Comparison of ENCODE assay signal across 14 cellular contexts in the genomic region with DNA sequence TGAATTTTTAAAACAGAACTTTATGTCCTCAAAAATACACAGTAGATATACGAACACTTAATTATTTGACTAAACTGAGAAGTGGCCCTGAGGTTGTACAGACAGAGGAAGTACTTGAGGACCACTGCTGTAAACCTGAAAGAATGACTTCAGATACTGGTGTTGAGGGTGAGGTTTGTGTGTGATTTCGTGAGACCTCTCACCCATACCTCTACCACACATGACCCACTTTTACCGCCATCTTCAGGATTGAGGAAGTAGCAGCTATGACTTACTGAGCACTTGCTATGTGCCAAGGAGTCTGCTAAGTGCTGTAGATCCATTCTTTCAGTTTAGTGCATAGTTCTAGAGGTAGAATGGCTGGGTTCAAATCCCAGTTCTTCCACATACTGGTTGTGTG. TPM values are rescaled to one million over a fixed set of nuclear protein-coding genes. Genes with fewer than 3 reads are reported as not detected.
DNase-seq lines count a peak whose midpoint lies in the region; ATAC-seq and TF ChIP-seq lines count a peak whose summit lies in the region.
"Had no signal": no experiment of that assay in that cellular context is flagged by ENCODE, and none has a peak within 500 bp of the region (broad histone marks: within the 10 kb centered on the region; RNA-seq: fewer than 3 reads in every experiment).

No MANE protein-coding gene starts in this region.

- H3K27me3 ChIP-seq in PC-3 (ENCODE audit: low read length) (0 out of 2 replicates have a peak, but pooled peaks cover 3% of the 10 kb centered on the region), MM.1S (replicated peaks; ENCODE audit: insufficient read depth, low read length) (no peaks in the 10 kb centered on the region)

- ATAC-seq in GM18505 (IDR thresholded peaks at IDR 0.05; ENCODE audit: unreplicated experiment) = peak; percentile 68
- peak; percentile 56 for ATAC-seq in GM21360 (IDR thresholded peaks at IDR 0.05; ENCODE audit: unreplicated experiment)
- ATAC-seq in HG03342 (IDR thresholded peaks at IDR 0.05; ENCODE audit: unreplicated experiment) = peak; percentile 54
- ATAC-seq in PC-3 = no peak
- no peak for ATAC-seq in HG02588 (IDR thresholded peaks at IDR 0.05; ENCODE audit: unreplicated experiment)
- no peak for ATAC-seq in mucosa of descending colon
- ATAC-seq: activated CD4-positive, CD25-positive, alpha-beta regulatory T cell treated with anti-CD3 and anti-CD28 coated beads, Interleukin-2, amount 50 U/mL, for 24 hours had no signal

- no peaks in the 10 kb centered on the region for H3K4me1 ChIP-seq in PC-3 (ENCODE audit: insufficient read depth, low read length)
- H3K4me1 ChIP-seq in MM.1S (ENCODE audit: low read length) = no peaks in the 10 kb centered on the region
- no peaks in the 10 kb centered on the region for H3K4me1 ChIP-seq in mucosa of descending colon (ENCODE audit: low read depth)

- H3K4me3 ChIP-seq in PC-3 (ENCODE audit: low read length) (no peak overlapping the region), MM.1S (ENCODE audit: low read length) (no peak overlapping the region), mucosa of descending colon (no peak overlapping the region)

- 0 out of 2 replicates have a peak, but pooled peaks have one; percentile 15 for TF ChIP-seq CTCF in PC-3 (conservative IDR thresholded peaks at IDR 0.05; ENCODE audit: low read depth, low read length)
- TF ChIP-seq CTCF in MM.1S (IDR thresholded peaks at IDR 0.05; ENCODE audit: low read length) = no peak
- TF ChIP-seq CTCF in mucosa of descending colon (IDR thresholded peaks at IDR 0.05) = no peak

- H3K27ac ChIP-seq in PC-3 (ENCODE audit: low read length) (no peak overlapping the region), MM.1S (ENCODE audit: low read length) (no peak overlapping the region)

- H3K9ac ChIP-seq in PC-3 (ENCODE audit: low read length) (no peak overlapping the region), MM.1S (ENCODE audit: low read length) (no peak overlapping the region)

- no TSS peak for BruUV-seq in PC-3 (replicated peaks; lab: Mats Ljungman, UMichigan)

- intact Hi-C loops in PC-3 (cut with micrococcal nuclease) (no loop called here), mucosa of descending colon (cut with DNase I, micrococcal nuclease) (no loop called here)

- CTCF ChIA-PET in PC-3 (lab: Charles Lee) = no interaction called here

- H3K36me3 ChIP-seq in PC-3 (ENCODE audit: low read depth, low read length) = no peaks in the 10 kb centered on the region
- H3K36me3 ChIP-seq in MM.1S (replicated peaks; ENCODE audit: insufficient read depth, low read length) = no peaks in the 10 kb centered on the region
- H3K36me3 ChIP-seq in mucosa of descending colon (ENCODE audit: low read depth) = no peaks in the 10 kb centered on the region

- H4K20me1 ChIP-seq in PC-3 (ENCODE audit: low read length) (no peaks in the 10 kb centered on the region), MM.1S (ENCODE audit: insufficient read depth, low read length) (no peaks in the 10 kb centered on the region)

- H3F3A ChIP-seq in PC-3 (ENCODE audit: low read length, unreplicated experiment) (no peaks in the 10 kb centered on the region), MM.1S (ENCODE audit: insufficient read depth, low read length) (no peaks in the 10 kb centered on the region)

- POLR2A ChIA-PET in PC-3 (lab: Charles Lee; ENCODE audit: unreplicated experiment) = no interaction called here

- H3K9me3 ChIP-seq in PC-3 (ENCODE audit: low read length) = no peaks in the 10 kb centered on the region
- no peaks in the 10 kb centered on the region for H3K9me3 ChIP-seq in MM.1S (replicated peaks; ENCODE audit: insufficient read depth, low read length)
- no peaks in the 10 kb centered on the region for H3K9me3 ChIP-seq in mucosa of descending colon

- H3K79me2 ChIP-seq in PC-3 (ENCODE audit: low read length) = no peaks in the 10 kb centered on the region
- H3K79me2 ChIP-seq in MM.1S (ENCODE audit: low read length) = no peaks in the 10 kb centered on the region

- H3K9me2 ChIP-seq in PC-3 (replicated peaks; ENCODE audit: low read length) (no peaks in the 10 kb centered on the region), MM.1S (replicated peaks; ENCODE audit: insufficient read depth, low read length) (no peaks in the 10 kb centered on the region)

- H3K4me2 ChIP-seq in PC-3 (ENCODE audit: low read length) = no peak overlapping the region
- H3K4me2 ChIP-seq in MM.1S (ENCODE audit: low read depth, low read length) = no peak overlapping the region

- no peak for TF ChIP-seq POLR2A in GM18505 (IDR thresholded peaks at IDR 0.05; ENCODE audit: borderline replicate concordance, extremely low read depth, insufficient read depth, insufficient read length)

- DNase-seq in PC-3 (no peak), MM.1S (no peak), mucosa of descending colon (no peak)
- no peak for DNase-seq in activated CD4-positive, alpha-beta T cell treated with anti-CD3 and anti-CD28 coated beads, Interleukin-2, amount 50 U/mL, for 48 hours
- DNase-seq: activated T-cell treated with anti-CD3 and anti-CD28 coated beads, Interleukin-2, amount 50 U/mL, for 48 hours; EL; foreskin melanocyte; NCI-H146; NCI-H748 treated with DMSO at 0.1 percent for 48 hours had no signal

- H2AFZ ChIP-seq in PC-3 (ENCODE audit: low read length) = no peak overlapping the region
- no peak overlapping the region for H2AFZ ChIP-seq in MM.1S (ENCODE audit: low read length)

RNA-seq across cellular contexts. Expression of a gene that starts 21.9 kb away (rescaled TPM):
- total RNA-seq in PC-3 (2014; rRNA removed) (2.4 and 2.6 TPM in 2 replicates), mucosa of descending colon (not detected)

RNA-seq across cellular contexts. Expression of a gene that starts 58.8 kb away (rescaled TPM):
- not detected in 2 replicates for total RNA-seq in PC-3 (2014; rRNA removed)
- total RNA-seq in mucosa of descending colon = 10 to 100 TPM in 1 of 3 donors, 1 to 10 TPM in 2; 2.7 to 17.5 (median 5.4) TPM

Comparison
In these comparisons a context has a peak if more than half of its experiments do, and no peak if none do; other contexts are left out.
1. ATAC-seq: peak in GM18505 (single experiment), GM21360 (single experiment) and HG03342 (single experiment); none in PC-3 (single experiment), HG02588 (single experiment) and mucosa of descending colon (single experiment).